Comparison of ENCODE assay signal across 12 cellular contexts in the genomic region with DNA sequence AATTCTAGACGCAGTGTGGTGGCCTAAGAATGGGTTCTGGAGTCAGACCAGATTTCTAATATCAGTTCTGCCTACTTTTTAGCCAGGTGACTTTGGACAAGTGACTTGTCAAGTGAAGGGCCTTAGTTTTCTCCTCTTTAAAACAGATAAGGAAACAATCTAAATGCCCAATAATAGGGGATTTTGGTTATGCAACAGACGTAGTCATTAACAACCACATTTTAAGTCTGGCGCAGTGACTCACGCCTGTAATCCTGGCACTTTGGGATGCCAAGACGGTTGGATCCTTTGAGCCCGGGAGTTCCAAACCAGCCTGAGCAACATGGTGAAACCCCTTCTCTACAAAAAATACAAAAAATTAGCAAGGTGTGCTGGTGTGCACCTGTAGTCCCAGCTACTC. TPM values are rescaled to one million over a fixed set of nuclear protein-coding genes. Genes with fewer than 3 reads are reported as not detected.
DNase-seq lines count a peak whose midpoint lies in the region; ATAC-seq and TF ChIP-seq lines count a peak whose summit lies in the region.
"Had no signal": no experiment of that assay in that cellular context is flagged by ENCODE, and none has a peak within 500 bp of the region (broad histone marks: within the 10 kb centered on the region; RNA-seq: fewer than 3 reads in every experiment).

No MANE protein-coding gene starts in this region.

- no TSS peak for BruUV-seq in Calu3 (replicated peaks; lab: Mats Ljungman, UMichigan)

- H3K36me3 Mint-ChIP-seq in Calu3 (ENCODE audit: insufficient read depth, unreplicated experiment) = peaks cover 25% of the 10 kb centered on the region
- no peaks in the 10 kb centered on the region for H3K36me3 Mint-ChIP-seq in natural killer cell treated with Interleukin-12 subunit alpha and Interleukin-12 subunit beta and Interleukin-15 and Interleukin-18, amount 100 ng/mL, for 72 hours

- CTCF ChIA-PET in Calu3 (lab: Charles Lee) = no interaction called here

- H3K9me3 Mint-ChIP-seq in Calu3 (ENCODE audit: low read depth, unreplicated experiment) = no peaks in the 10 kb centered on the region
- H3K9me3 Mint-ChIP-seq in natural killer cell treated with Interleukin-12 subunit alpha and Interleukin-12 subunit beta and Interleukin-15 and Interleukin-18, amount 100 ng/mL, for 72 hours = no peaks in the 10 kb centered on the region
- H3K9me3 Mint-ChIP-seq: activated naive CD4-positive, alpha-beta T cell treated with anti-CD3 and anti-CD28 coated beads for 36 hours had no signal

- 73 to 86% methylated on average over 3 to 6 of the region's 6 CpGs for WGBS in body of pancreas, 2 donors

- H3K27me3 ChIP-seq in Karpas-422 (ENCODE audit: low read length) (no peaks in the 10 kb centered on the region), body of pancreas (no peaks in the 10 kb centered on the region)

- intact Hi-C loops in Calu3 (cut with micrococcal nuclease; ENCODE audit: unreplicated experiment) (no loop called here), body of pancreas (cut with DNase I) (no loop called here)

- DNase-seq in Calu3 (no peak), Karpas-422 (no peak), body of pancreas (no peak), NCI-H146 treated with DMSO at 0.1 percent for 48 hours (lab: John Stamatoyannopoulos, UW; ENCODE audit: unreplicated experiment) (no peak), NCI-H1048 (lab: John Stamatoyannopoulos, UW) (no peak), NCI-H187 treated with DMSO at 0.1 percent for 48 hours (lab: John Stamatoyannopoulos, UW) (no peak)
- no peak for DNase-seq in natural killer cell treated with Interleukin-12 subunit alpha and Interleukin-12 subunit beta and Interleukin-15 and Interleukin-18, amount 100 ng/mL, for 72 hours (ENCODE audit: low spot score)
- DNase-seq in activated effector memory CD4-positive, alpha-beta T cell treated with Interleukin-2 at 50 U/mL for 16 hours = no peak
- DNase-seq: activated naive CD4-positive, alpha-beta T cell treated with anti-CD3 and anti-CD28 coated beads for 36 hours; islet precursor cell; NCI-H1092; psoas muscle had no signal

- peak overlapping the region; percentile 81 for H3K4me2 ChIP-seq in Karpas-422 (ENCODE audit: low read depth, low read length, poor library complexity, severe bottlenecking)

- H3K4me1 ChIP-seq in Karpas-422 (ENCODE audit: low read length) = peaks cover 21% of the 10 kb centered on the region
- H3K4me1 ChIP-seq in body of pancreas = peaks cover 20% of the 10 kb centered on the region
- H3K4me1 ChIP-seq: psoas muscle had no signal

- peak overlapping the region; percentile 97 for H3K4me3 ChIP-seq in Karpas-422 (ENCODE audit: low read length)
- no peak overlapping the region for H3K4me3 ChIP-seq in body of pancreas

- no peaks in the 10 kb centered on the region for H3K36me3 ChIP-seq in Karpas-422 (ENCODE audit: insufficient read depth, low read length)
- H3K36me3 ChIP-seq in body of pancreas (replicated peaks in 1 of 2; ENCODE audit: insufficient read depth in 1 of 2, low read depth in 2 of 2) = no peaks in the 10 kb centered on the region

- H3K4me1 Mint-ChIP-seq in Calu3 (ENCODE audit: low read depth, unreplicated experiment) = peaks cover 11% of the 10 kb centered on the region
- H3K4me1 Mint-ChIP-seq in natural killer cell treated with Interleukin-12 subunit alpha and Interleukin-12 subunit beta and Interleukin-15 and Interleukin-18, amount 100 ng/mL, for 72 hours (ENCODE audit: low read depth in 2 of 2) = peaks cover 14 to 17% of the 10 kb centered on the region in 2 donors

- H3K27ac Mint-ChIP-seq in Calu3 (ENCODE audit: unreplicated experiment) = peak overlapping the region; percentile 76
- H3K27ac Mint-ChIP-seq in natural killer cell treated with Interleukin-12 subunit alpha and Interleukin-12 subunit beta and Interleukin-15 and Interleukin-18, amount 100 ng/mL, for 72 hours = peak overlapping the region; percentile 79 to 85

- no peaks in the 10 kb centered on the region for H3K9me2 ChIP-seq in Karpas-422 (replicated peaks; ENCODE audit: insufficient read depth, low read length)

- no peaks in the 10 kb centered on the region for H3K27me3 Mint-ChIP-seq in Calu3 (ENCODE audit: unreplicated experiment)
- H3K27me3 Mint-ChIP-seq in natural killer cell treated with Interleukin-12 subunit alpha and Interleukin-12 subunit beta and Interleukin-15 and Interleukin-18, amount 100 ng/mL, for 72 hours = peaks cover 0 to 3% of the 10 kb centered on the region in 2 donors

- ATAC-seq in body of pancreas = no peak
- no peak for ATAC-seq in natural killer cell treated with Interleukin-12 subunit alpha and Interleukin-12 subunit beta and Interleukin-15 and Interleukin-18, amount 100 ng/mL, for 72 hours

- peak overlapping the region; percentile 87 for H3K27ac ChIP-seq in Karpas-422 (ENCODE audit: low read length)
- peak overlapping the region in 3 of 4 donors; percentile 27 to 89 (median 88) for H3K27ac ChIP-seq in body of pancreas

- peaks cover 19% of the 10 kb centered on the region for H3K79me2 ChIP-seq in Karpas-422 (ENCODE audit: low read length)

- TF ChIP-seq CTCF in Calu3 (IDR thresholded peaks at IDR 0.05; ENCODE audit: unreplicated experiment) (no peak), body of pancreas (IDR thresholded peaks at IDR 0.05) (no peak)

- H3K9ac ChIP-seq in Karpas-422 (ENCODE audit: low read length) = peak overlapping the region; percentile 91

- no peak for TF ChIP-seq POLR2A in body of pancreas (IDR thresholded peaks at IDR 0.05)

- H3K4me3 Mint-ChIP-seq in Calu3 (ENCODE audit: low read depth, unreplicated experiment) = peak overlapping the region; percentile 70
- H3K4me3 Mint-ChIP-seq in natural killer cell treated with Interleukin-12 subunit alpha and Interleukin-12 subunit beta and Interleukin-15 and Interleukin-18, amount 100 ng/mL, for 72 hours = peak overlapping the region; percentile 94
- H3K4me3 Mint-ChIP-seq: activated naive CD4-positive, alpha-beta T cell treated with anti-CD3 and anti-CD28 coated beads for 36 hours had no signal

- 0 out of 2 replicates have a peak overlapping the region, but pooled peaks have one; percentile 67 for H2AFZ ChIP-seq in Karpas-422 (ENCODE audit: low read length)

- H3K9me3 ChIP-seq in Karpas-422 (ENCODE audit: low read length) (no peaks in the 10 kb centered on the region), body of pancreas (no peaks in the 10 kb centered on the region)
- H3K9me3 ChIP-seq: psoas muscle had no signal

- H4K20me1 ChIP-seq in Karpas-422 (ENCODE audit: insufficient read depth, low read depth, low read length) = no peaks in the 10 kb centered on the region

RNA-seq across cellular contexts. Expression of gene ZMYM3, which starts 2.1 kb away (rescaled TPM):
- total RNA-seq in Calu3 (2022) (42.9 and 45.7 TPM in 2 replicates), body of pancreas (10 to 100 TPM in 1 of 2 donors, 1 to 10 TPM in 1; 8.8 to 10.2 TPM)
- 28.3 and 29.1 TPM in 2 replicates for total RNA-seq in Karpas-422 (2014; rRNA removed; shearing (Covaris generic); ENCODE audit: low replicate concordance)
- total RNA-seq in natural killer cell treated with Interleukin-12 subunit alpha and Interleukin-12 subunit beta and Interleukin-15 and Interleukin-18, amount 100 ng/mL, for 72 hours = 10 to 100 TPM; 14.7 to 16.8 TPM

RNA-seq across cellular contexts. Expression of gene NONO, which starts 27.4 kb away (rescaled TPM):
- total RNA-seq in Calu3 (2022) (520 and 576 TPM in 2 replicates), body of pancreas (100 to 1,000 TPM; 132 to 176 TPM)
- 335 and 360 TPM in 2 replicates for total RNA-seq in Karpas-422 (2014; rRNA removed; shearing (Covaris generic); ENCODE audit: low replicate concordance)
- 100 to 1,000 TPM; 403 to 406 TPM for total RNA-seq in natural killer cell treated with Interleukin-12 subunit alpha and Interleukin-12 subunit beta and Interleukin-15 and Interleukin-18, amount 100 ng/mL, for 72 hours

RNA-seq across cellular contexts. Expression of gene GJB1, which starts 33.0 kb away (rescaled TPM):
- total RNA-seq in Calu3 (2022) = 80.4 and 96.9 TPM in 2 replicates
- not detected in 2 replicates for total RNA-seq in Karpas-422 (2014; rRNA removed; shearing (Covaris generic); ENCODE audit: low replicate concordance)
- 10 to 100 TPM; 24.7 to 31.4 TPM for total RNA-seq in body of pancreas
- total RNA-seq in natural killer cell treated with Interleukin-12 subunit alpha and Interleukin-12 subunit beta and Interleukin-15 and Interleukin-18, amount 100 ng/mL, for 72 hours = not detected
- total RNA-seq: activated naive CD4-positive, alpha-beta T cell treated with anti-CD3 and anti-CD28 coated beads for 36 hours; psoas muscle had no signal

RNA-seq across cellular contexts. Expression of gene ITGB1BP2, which starts 45.5 kb away (rescaled TPM):
- total RNA-seq in Calu3 (2022) = 7.1 and 8.1 TPM in 2 replicates
- 2.7 and 3.8 TPM in 2 replicates for total RNA-seq in Karpas-422 (2014; rRNA removed; shearing (Covaris generic); ENCODE audit: low replicate concordance)
- total RNA-seq in body of pancreas = 1 to 10 TPM in 1 of 2 donors, not detected in 1; 6.9 TPM
- 10 to 100 TPM in 1 of 2 donors, 1 to 10 TPM in 1; 2.5 to 10.4 TPM for total RNA-seq in natural killer cell treated with Interleukin-12 subunit alpha and Interleukin-12 subunit beta and Interleukin-15 and Interleukin-18, amount 100 ng/mL, for 72 hours

Comparison
In these comparisons a context has a peak if more than half of its experiments do, and no peak if none do; other contexts are left out.
1. RNA of gene GJB1, which starts 33.0 kb away (total RNA-seq): 80.4 to 96.9 TPM in Calu3 and 24.7 to 31.4 TPM in body of pancreas; not detected in Karpas-422 and not detected in natural killer cell treated with Interleukin-12 subunit alpha and Interleukin-12 subunit beta and Interleukin-15 and Interleukin-18, amount 100 ng/mL, for 72 hours; every median in the first group is over 10 times any median in the second.